Comparison of ENCODE assay signal across 10 cellular contexts in the genomic region with DNA sequence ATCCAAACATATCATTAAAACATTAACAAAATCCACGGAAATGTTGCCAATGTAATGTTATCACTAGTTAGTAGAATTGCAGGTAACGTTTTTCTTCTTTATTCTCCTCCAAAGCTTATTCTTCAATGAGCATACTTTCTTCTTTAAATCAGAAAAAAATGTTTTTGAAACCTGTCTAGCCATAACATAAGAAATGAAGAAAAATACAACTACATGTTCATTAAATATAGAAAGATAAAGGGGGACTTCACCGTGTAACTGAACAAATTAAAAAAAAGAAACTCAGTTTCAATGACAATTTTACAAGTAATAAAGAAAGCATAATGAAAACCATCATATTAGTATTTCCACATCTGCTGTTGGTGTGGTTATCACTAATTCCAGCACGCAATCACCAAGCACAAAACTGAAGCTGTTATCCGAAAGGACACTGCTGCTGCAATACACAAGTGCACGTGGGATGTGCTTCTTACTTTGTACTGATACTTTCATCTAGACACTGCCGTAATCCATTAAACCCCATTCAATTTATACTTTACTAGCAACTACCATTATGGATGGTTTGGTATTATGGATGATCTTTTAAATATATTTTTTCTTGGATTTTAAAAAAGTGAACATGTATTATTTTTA. TPM values are rescaled to one million over a fixed set of nuclear protein-coding genes. Genes with fewer than 3 reads are reported as not detected.
A peak's percentile ranks its signal among the peaks of the same experiment; 100 is the strongest.
DNase-seq lines count a peak whose midpoint lies in the region; ATAC-seq and TF ChIP-seq lines count a peak whose summit lies in the region.
"Had no signal": no experiment of that assay in that cellular context is flagged by ENCODE, and none has a peak within 500 bp of the region (broad histone marks: within the 10 kb centered on the region; RNA-seq: fewer than 3 reads in every experiment).

No MANE protein-coding gene starts in this region.

- H3K36me3 Mint-ChIP-seq in activated CD8-positive, alpha-beta T cell treated with anti-CD3 and anti-CD28 coated beads, Interleukin-2, amount 10 ng/mL, durations not matched to agents 7 days and 5 days (ENCODE audit: low read depth) = peaks cover 40% of the 10 kb centered on the region
- H3K36me3 Mint-ChIP-seq in type B pancreatic cell = no peaks in the 10 kb centered on the region

- POLR2A ChIA-PET in activated CD8-positive, alpha-beta T cell treated with anti-CD3 and anti-CD28 coated beads, Interleukin-2, amount 10 ng/mL, durations not matched to agents 7 days and 5 days (lab: Charles Lee) = interaction anchor here (0.5 to 2.4 kb wide), 7 partner anchors 8 to 1926 kb away, joined by 3 to 15 read pairs (median 5); a partner anchor contains a TSS

- peaks cover 87% of the 10 kb centered on the region for H3K79me2 ChIP-seq in hepatocyte

- H3K4me1 Mint-ChIP-seq in activated CD8-positive, alpha-beta T cell treated with anti-CD3 and anti-CD28 coated beads, Interleukin-2, amount 10 ng/mL, durations not matched to agents 7 days and 5 days (ENCODE audit: low read depth) = peaks cover 91% of the 10 kb centered on the region
- H3K4me1 Mint-ChIP-seq in type B pancreatic cell (ENCODE audit: unreplicated experiment) = peaks cover 52% of the 10 kb centered on the region

- H3K4me3 Mint-ChIP-seq in activated CD8-positive, alpha-beta T cell treated with anti-CD3 and anti-CD28 coated beads, Interleukin-2, amount 10 ng/mL, durations not matched to agents 7 days and 5 days = peak overlapping the region; percentile 81
- H3K4me3 Mint-ChIP-seq in type B pancreatic cell = peak overlapping the region; percentile 49

- TF ChIP-seq CTCF in right atrium auricular region (IDR thresholded peaks at IDR 0.05) (no peak), hepatocyte (IDR thresholded peaks at IDR 0.05; ENCODE audit: poor library complexity) (no peak), type B pancreatic cell (conservative IDR thresholded peaks at IDR 0.05) (no peak)

- 73% methylated on average over 7 of the region's 7 CpGs for WGBS in hepatocyte (ENCODE audit: low lambda C conversion rate, missing lambda C conversion rate)

- H2AFZ ChIP-seq in hepatocyte = no peak overlapping the region

- H3K9me2 ChIP-seq in hepatocyte (replicated peaks; ENCODE audit: insufficient read depth) = no peaks in the 10 kb centered on the region

- peaks cover 5% of the 10 kb centered on the region for H4K20me1 ChIP-seq in hepatocyte (ENCODE audit: insufficient read depth, poor library complexity, severe bottlenecking)

- no peaks in the 10 kb centered on the region for H3K9me3 Mint-ChIP-seq in activated CD8-positive, alpha-beta T cell treated with anti-CD3 and anti-CD28 coated beads, Interleukin-2, amount 10 ng/mL, durations not matched to agents 7 days and 5 days (ENCODE audit: insufficient read depth)
- H3K9me3 Mint-ChIP-seq in type B pancreatic cell = no peaks in the 10 kb centered on the region

- peak overlapping the region; percentile 95 for H3K27ac Mint-ChIP-seq in activated CD8-positive, alpha-beta T cell treated with anti-CD3 and anti-CD28 coated beads, Interleukin-2, amount 10 ng/mL, durations not matched to agents 7 days and 5 days
- H3K27ac Mint-ChIP-seq in type B pancreatic cell = peak overlapping the region; percentile 95

- no peaks in the 10 kb centered on the region for H3K36me3 ChIP-seq in right atrium auricular region
- no peaks in the 10 kb centered on the region for H3K36me3 ChIP-seq in hepatocyte (replicated peaks; ENCODE audit: insufficient read depth, low read depth)
- H3K36me3 ChIP-seq: WERI-Rb-1 had no signal

- H3K4me1 ChIP-seq in right atrium auricular region (peaks cover 0 to 90% of the 10 kb centered on the region in 2 donors), hepatocyte (ENCODE audit: insufficient read depth) (peaks cover 55% of the 10 kb centered on the region)

- intact Hi-C loops in Right ventricle myocardium inferior (cut with DNase I) = loop anchor here (2.0 kb wide), 1 partner anchor 43 kb away; no protein-coding TSS in a partner anchor

- DNase-seq in right atrium auricular region (ENCODE audit: low spot score) = no peak
- no peak for DNase-seq in Right ventricle myocardium inferior (ENCODE audit: missing footprints)
- DNase-seq in activated CD8-positive, alpha-beta T cell treated with anti-CD3 and anti-CD28 coated beads, Interleukin-2, amount 10 ng/mL, durations not matched to agents 7 days and 5 days = no peak
- no peak for DNase-seq in hepatocyte (ENCODE audit: low spot score)
- DNase-seq in type B pancreatic cell (ENCODE audit: extremely low spot score, unreplicated experiment) = no peak
- DNase-seq: DMS79 treated with DMSO at 0.1 percent for 48 hours, WERI-Rb-1 had no signal

- no peak overlapping the region for H3K4me3 ChIP-seq in right atrium auricular region
- H3K4me3 ChIP-seq in hepatocyte = no peak overlapping the region

- H3K9me3 ChIP-seq in right atrium auricular region (no peaks in the 10 kb centered on the region), hepatocyte (ENCODE audit: low read depth) (no peaks in the 10 kb centered on the region)

- peak overlapping the region; percentile 69 for H3K4me2 ChIP-seq in hepatocyte

- H3K27ac ChIP-seq in right atrium auricular region (peak overlapping the region; percentile 96 to 98), hepatocyte (peak overlapping the region; percentile 98)
- H3K27ac ChIP-seq: WERI-Rb-1 had no signal

- ATAC-seq in Right ventricle myocardium inferior (no peak), GM18502 (IDR thresholded peaks at IDR 0.05; ENCODE audit: poor library complexity, unreplicated experiment) (no peak), GM18868 (IDR thresholded peaks at IDR 0.05; ENCODE audit: unreplicated experiment) (no peak), HG03139 (IDR thresholded peaks at IDR 0.05; ENCODE audit: unreplicated experiment) (no peak)
- ATAC-seq in activated CD8-positive, alpha-beta T cell treated with anti-CD3 and anti-CD28 coated beads, Interleukin-2, amount 10 ng/mL, durations not matched to agents 7 days and 5 days = no peak

- CTCF ChIA-PET in activated CD8-positive, alpha-beta T cell treated with anti-CD3 and anti-CD28 coated beads, Interleukin-2, amount 10 ng/mL, durations not matched to agents 7 days and 5 days (lab: Charles Lee) = interaction anchor here (0.8 to 1.5 kb wide), 4 partner anchors 11 to 157 kb away, joined by 3 to 5 read pairs (median 4); no protein-coding TSS in a partner anchor

- H3K27me3 Mint-ChIP-seq in activated CD8-positive, alpha-beta T cell treated with anti-CD3 and anti-CD28 coated beads, Interleukin-2, amount 10 ng/mL, durations not matched to agents 7 days and 5 days (ENCODE audit: low read depth) = no peaks in the 10 kb centered on the region
- H3K27me3 Mint-ChIP-seq in type B pancreatic cell = no peaks in the 10 kb centered on the region

- H3K27me3 ChIP-seq in right atrium auricular region (no peaks in the 10 kb centered on the region), hepatocyte (no peaks in the 10 kb centered on the region)

RNA-seq across cellular contexts. Expression of a gene that starts 9.6 kb away (rescaled TPM):
- total RNA-seq in right atrium auricular region = 10 to 100 TPM; 60.0 to 75.9 TPM
- total RNA-seq in Right ventricle myocardium inferior = 42.5 TPM
- total RNA-seq in activated CD8-positive, alpha-beta T cell treated with anti-CD3 and anti-CD28 coated beads, Interleukin-2, amount 10 ng/mL, durations not matched to agents 7 days and 5 days = 10 to 100 TPM; 85.0 to 85.9 TPM
- 59.6 and 61.2 TPM in 2 replicates for total RNA-seq in hepatocyte
- polyA plus RNA-seq in hepatocyte = 29.4 and 33.4 TPM in 2 replicates
- 42.1 and 89.4 TPM in 2 replicates for total RNA-seq in type B pancreatic cell (ENCODE audit: low replicate concordance)

RNA-seq across cellular contexts. Expression of a gene that starts 36.7 kb away (rescaled TPM):
- total RNA-seq in right atrium auricular region (10 to 100 TPM; 13.8 to 18.1 TPM), Right ventricle myocardium inferior (26.6 TPM), hepatocyte (8.0 and 11.2 TPM in 2 replicates), type B pancreatic cell (ENCODE audit: low replicate concordance) (26.7 and 33.6 TPM in 2 replicates)
- 10 to 100 TPM; 17.4 to 18.9 TPM for total RNA-seq in activated CD8-positive, alpha-beta T cell treated with anti-CD3 and anti-CD28 coated beads, Interleukin-2, amount 10 ng/mL, durations not matched to agents 7 days and 5 days
- polyA plus RNA-seq in hepatocyte = 31.9 and 54.0 TPM in 2 replicates
